Comparison of ENCODE assay signal across 8 cellular contexts in genomic region chr1:40315239-40315794, GRCh38. TPM values are rescaled to one million over a fixed set of nuclear protein-coding genes. Genes with fewer than 3 reads are reported as not detected.
DNase-seq lines count a peak whose midpoint lies in the region; ATAC-seq and TF ChIP-seq lines count a peak whose summit lies in the region.

No MANE protein-coding gene starts in this region.

- DNase-seq in GM12864 (ENCODE audit: low read depth) (peak; percentile 69), NCI-H748 (lab: John Stamatoyannopoulos, UW; ENCODE audit: unreplicated experiment) (peak; percentile 99), lung microvascular endothelial cell (ENCODE audit: low read depth in 2 of 2) (peak; percentile 85 to 88)
- peak; percentile 93 for DNase-seq in activated CD8-positive, alpha-beta memory T cell treated with anti-CD3 and anti-CD28 coated beads for 24 hours
- DNase-seq in effector CD8-positive, alpha-beta T cell (lab: John Stamatoyannopoulos, UW): peak; percentile 71
- peak; percentile 76 to 81 for DNase-seq in stimulated activated CD4-positive, alpha-beta T cell treated with anti-CD3 and anti-CD28 coated beads, Interleukin-4, amount 100 ng/mL, for 48 hours (ENCODE audit: low read depth in 2 of 2)

- peak; percentile 35 for ATAC-seq in HG03108 (IDR thresholded peaks at IDR 0.05; ENCODE audit: unreplicated experiment)
- ATAC-seq in HG03025 (IDR thresholded peaks at IDR 0.05; ENCODE audit: low FRiP score, unreplicated experiment): no peak

- TF ChIP-seq CTCF in GM12864 (IDR thresholded peaks at IDR 0.05; ENCODE audit: low read depth, low read length, missing control alignments): peak; percentile 99

- peak overlapping the region; percentile 49 for H3K4me3 ChIP-seq in GM12864 (ENCODE audit: low read depth, low read length)

RNA-seq across cellular contexts. Expression of gene COL9A2, which starts 1.8 kb away (rescaled TPM):
- total RNA-seq in lung microvascular endothelial cell: 0.22 and 0.79 TPM in 2 replicates

RNA-seq across cellular contexts. Expression of gene ZMPSTE24, which starts 57.3 kb away (rescaled TPM):
- 40.5 and 64.1 TPM in 2 replicates for total RNA-seq in lung microvascular endothelial cell

RNA-seq across cellular contexts. Expression of gene SMAP2, which starts 58.2 kb away (rescaled TPM):
- total RNA-seq in lung microvascular endothelial cell: 3.1 and 3.4 TPM in 2 replicates
